10 cellular contexts compared by ENCODE assay signal in the genomic region with DNA sequence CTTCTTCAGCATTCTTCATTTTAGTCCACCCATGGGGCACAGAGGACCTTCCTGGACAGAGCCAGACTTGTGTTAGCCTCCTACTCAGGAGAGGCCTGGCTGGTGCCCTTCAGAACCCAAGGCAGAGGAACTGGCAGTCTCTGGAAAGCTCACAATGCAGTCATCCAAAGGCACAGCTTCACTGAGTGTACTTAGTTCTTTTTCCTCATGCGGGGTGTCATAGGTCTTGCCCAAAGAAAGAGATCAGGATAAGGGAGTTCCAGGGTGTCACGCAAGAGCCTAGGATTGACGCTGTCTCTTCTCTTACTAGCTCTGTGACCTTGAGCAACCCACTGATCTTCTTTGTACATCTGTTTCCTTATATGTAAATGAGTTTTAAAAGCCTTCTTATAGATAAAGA. TPM values are rescaled to one million over a fixed set of nuclear protein-coding genes. Genes with fewer than 3 reads are reported as not detected.
A peak's percentile ranks its signal among the peaks of the same experiment; 100 is the strongest.
DNase-seq lines count a peak whose midpoint lies in the region; TF ChIP-seq lines count a peak whose summit lies in the region.
"Had no signal": no experiment of that assay in that cellular context is flagged by ENCODE, and none has a peak within 500 bp of the region (broad histone marks: within the 10 kb centered on the region; RNA-seq: fewer than 3 reads in every experiment).

No MANE protein-coding gene starts in this region.

- H3K36me3 ChIP-seq in breast epithelium (no peaks in the 10 kb centered on the region), mucosa of rectum (ENCODE audit: control insufficient read depth in 2 of 2, insufficient read depth in 2 of 2, low read length in 2 of 2) (no peaks in the 10 kb centered on the region), uterus (no peaks in the 10 kb centered on the region), MG63 (no peaks in the 10 kb centered on the region)

- H3K27me3 ChIP-seq in breast epithelium (no peaks in the 10 kb centered on the region), mucosa of rectum (ENCODE audit: control insufficient read depth in 2 of 2, insufficient read depth in 2 of 2, low read length in 2 of 2) (no peaks in the 10 kb centered on the region), uterus (no peaks in the 10 kb centered on the region), MG63 (no peaks in the 10 kb centered on the region)

- H3K4me3 ChIP-seq in breast epithelium (no peak overlapping the region), mucosa of rectum (ENCODE audit: low read length in 2 of 2) (no peak overlapping the region), uterus (no peak overlapping the region), MG63 (no peak overlapping the region)

- H3K4me3 Mint-ChIP-seq in activated naive CD8-positive, alpha-beta T cell = no peak overlapping the region
- no peak overlapping the region for H3K4me3 Mint-ChIP-seq in activated naive CD8-positive, alpha-beta T cell treated with anti-CD3 and anti-CD28 coated beads for 36 hours
- H3K4me3 Mint-ChIP-seq: CD4-positive, CD25-positive, alpha-beta regulatory T cell had no signal

- DNase-seq in activated naive CD8-positive, alpha-beta T cell treated with anti-CD3 and anti-CD28 coated beads for 36 hours = no peak
- DNase-seq in breast epithelium (ENCODE audit: low spot score in 2 of 2) (no peak), uterus (no peak), MG63 (no peak), NCI-H146 (lab: John Stamatoyannopoulos, UW) (no peak), cortex of kidney (lab: John Stamatoyannopoulos, UW) (no peak)
- DNase-seq: activated T-cell treated with anti-CD3 and anti-CD28 coated beads, Interleukin-2, amount 50 U/mL, for 1 hour had no signal

- intact Hi-C loops in breast epithelium (cut with DNase I; ENCODE audit: low total_unique reads) (no loop called here), uterus (cut with DNase I; ENCODE audit: low total_unique reads) (no loop called here)

- no peaks in the 10 kb centered on the region for H3K9me3 ChIP-seq in breast epithelium
- no peaks in the 10 kb centered on the region for H3K9me3 ChIP-seq in mucosa of rectum (ENCODE audit: control insufficient read depth in 2 of 2, low read length in 2 of 2)
- H3K9me3 ChIP-seq in uterus = no peaks in the 10 kb centered on the region
- H3K9me3 ChIP-seq in MG63 = peaks cover 4% of the 10 kb centered on the region; the same call in 1 of the 2 replicates

- peak overlapping the region; percentile 83 to 90 for H3K27ac ChIP-seq in breast epithelium
- peak overlapping the region; percentile 46 to 57 for H3K27ac ChIP-seq in mucosa of rectum (ENCODE audit: low read depth in 2 of 2, low read length in 2 of 2)
- peak overlapping the region; percentile 82 to 98 for H3K27ac ChIP-seq in uterus

- H3K9ac ChIP-seq in mucosa of rectum (ENCODE audit: low read depth in 1 of 2, low read length in 2 of 2) = no peak overlapping the region

- H3K4me1 ChIP-seq in breast epithelium (no peaks in the 10 kb centered on the region), mucosa of rectum (ENCODE audit: control insufficient read depth in 2 of 2, insufficient read depth in 2 of 2, low read length in 2 of 2) (peaks cover 20 to 28% of the 10 kb centered on the region in 2 donors), uterus (peaks cover 4 to 5% of the 10 kb centered on the region in 2 donors)

- H3K36me3 Mint-ChIP-seq in activated naive CD8-positive, alpha-beta T cell = peaks cover 3% of the 10 kb centered on the region
- H3K36me3 Mint-ChIP-seq in activated naive CD8-positive, alpha-beta T cell treated with anti-CD3 and anti-CD28 coated beads for 36 hours = peaks cover 4% of the 10 kb centered on the region
- H3K36me3 Mint-ChIP-seq: CD4-positive, CD25-positive, alpha-beta regulatory T cell had no signal

- TF ChIP-seq POLR2A in breast epithelium (IDR thresholded peaks at IDR 0.05) (no peak), uterus (IDR thresholded peaks at IDR 0.05) (no peak)

- no peaks in the 10 kb centered on the region for H3K9me3 Mint-ChIP-seq in activated naive CD8-positive, alpha-beta T cell (ENCODE audit: low read depth)
- peaks cover 7% of the 10 kb centered on the region for H3K9me3 Mint-ChIP-seq in activated naive CD8-positive, alpha-beta T cell treated with anti-CD3 and anti-CD28 coated beads for 36 hours

- H3K27me3 Mint-ChIP-seq in activated naive CD8-positive, alpha-beta T cell = no peaks in the 10 kb centered on the region
- no peaks in the 10 kb centered on the region for H3K27me3 Mint-ChIP-seq in activated naive CD8-positive, alpha-beta T cell treated with anti-CD3 and anti-CD28 coated beads for 36 hours
- H3K27me3 Mint-ChIP-seq: CD4-positive, CD25-positive, alpha-beta regulatory T cell had no signal

- H3K4me1 Mint-ChIP-seq in activated naive CD8-positive, alpha-beta T cell (ENCODE audit: low read depth) = peaks cover 45% of the 10 kb centered on the region
- H3K4me1 Mint-ChIP-seq in activated naive CD8-positive, alpha-beta T cell treated with anti-CD3 and anti-CD28 coated beads for 36 hours = peaks cover 39% of the 10 kb centered on the region

- TF ChIP-seq CTCF in breast epithelium (IDR thresholded peaks at IDR 0.05) (no peak), uterus (IDR thresholded peaks at IDR 0.05) (no peak)

- peak overlapping the region; percentile 17 for H3K27ac Mint-ChIP-seq in activated naive CD8-positive, alpha-beta T cell
- H3K27ac Mint-ChIP-seq in activated naive CD8-positive, alpha-beta T cell treated with anti-CD3 and anti-CD28 coated beads for 36 hours = no peak overlapping the region

RNA-seq across cellular contexts. Expression of a gene that starts 58.7 kb away (rescaled TPM):
- 10 to 100 TPM; 32.7 to 33.6 TPM for total RNA-seq in activated naive CD8-positive, alpha-beta T cell treated with anti-CD3 and anti-CD28 coated beads for 36 hours
- 10 to 100 TPM in 2 of 3 donors, 1 to 10 TPM in 1; 4.8 to 20.8 (median 17.0) TPM for total RNA-seq in breast epithelium
- total RNA-seq in uterus = 10 to 100 TPM; 15.6 to 31.8 (median 23.6) TPM
- total RNA-seq in MG63 (2014; rRNA removed; shearing (Covaris generic); ENCODE audit: low replicate concordance) = 0.36 TPM in 1 of 2 replicates, not detected in the other
